ENCODE assay signal across 28 cellular contexts in genomic region chr18:51807336-51807735, GRCh38.
"Had no signal": no experiment of that assay in that cellular context is flagged by ENCODE, and none has a peak within 500 bp of the region (broad histone marks: within the 10 kb centered on the region; RNA-seq: fewer than 3 reads in every experiment).

No MANE protein-coding gene starts in this region.

- ATAC-seq: stimulated activated effector memory CD8-positive, alpha-beta T cell treated with anti-CD3 and anti-CD28 coated beads, Interleukin-12 subunit alpha, Interleukin-12 subunit beta, amount 100 ng/mL, for 72 hours; stimulated activated memory B cell treated with anti-CD40 and anti-IgM and Interleukin-4, amounts not matched to agents 10 μg/mL and 1 μg/mL and 100 μg/mL, for 72 hours; stimulated activated naive B cell treated with anti-CD40 and anti-IgM and Interleukin-4, amounts not matched to agents 10 μg/mL and 1 μg/mL and 100 μg/mL, for 72 hours; stimulated activated naive CD8-positive, alpha-beta T cell treated with anti-CD3 and anti-CD28 coated beads, Interleukin-15, amount 100 ng/mL, for 72 hours; stimulated activated naive CD8-positive, alpha-beta T cell treated with anti-CD3 and anti-CD28 coated beads, Interleukin-15, Interleukin-2, amounts not matched to agents 100 U/mL and 50 U/mL, for 24 hours; upper lobe of right lung had no signal

- H3K4me1 Mint-ChIP-seq: stimulated activated effector memory CD8-positive, alpha-beta T cell treated with anti-CD3 and anti-CD28 coated beads, Interleukin-12 subunit alpha, Interleukin-12 subunit beta, amount 100 ng/mL, for 72 hours; stimulated activated memory B cell treated with anti-CD40 and anti-IgM and Interleukin-4, amounts not matched to agents 10 μg/mL and 1 μg/mL and 100 μg/mL, for 72 hours; stimulated activated naive B cell treated with anti-CD40 and anti-IgM and Interleukin-4, amounts not matched to agents 10 μg/mL and 1 μg/mL and 100 μg/mL, for 72 hours; stimulated activated naive CD8-positive, alpha-beta T cell treated with anti-CD3 and anti-CD28 coated beads, Interleukin-15, amount 100 ng/mL, for 72 hours had no signal

- H3K27me3 Mint-ChIP-seq: stimulated activated memory B cell treated with anti-CD40 and anti-IgM and Interleukin-4, amounts not matched to agents 10 μg/mL and 1 μg/mL and 100 μg/mL, for 72 hours; stimulated activated naive B cell treated with anti-CD40 and anti-IgM and Interleukin-4, amounts not matched to agents 10 μg/mL and 1 μg/mL and 100 μg/mL, for 72 hours; stimulated activated naive CD8-positive, alpha-beta T cell treated with anti-CD3 and anti-CD28 coated beads, Interleukin-15, amount 100 ng/mL, for 72 hours; stimulated activated naive CD8-positive, alpha-beta T cell treated with anti-CD3 and anti-CD28 coated beads, Interleukin-15, Interleukin-2, amounts not matched to agents 100 ng/mL and 50 ng/mL, for 24 hours; type B pancreatic cell had no signal

- H3K36me3 ChIP-seq: stomach, suprapubic skin, thoracic aorta, thyroid gland, tibial artery, tibial nerve, transverse colon, upper lobe of left lung, upper lobe of right lung, uterus, vagina had no signal

- H3K4me3 Mint-ChIP-seq: stimulated activated effector memory CD8-positive, alpha-beta T cell treated with anti-CD3 and anti-CD28 coated beads, Interleukin-12 subunit alpha, Interleukin-12 subunit beta, amount 100 ng/mL, for 72 hours; stimulated activated memory B cell treated with anti-CD40 and anti-IgM and Interleukin-4, amounts not matched to agents 10 μg/mL and 1 μg/mL and 100 μg/mL, for 72 hours; stimulated activated naive B cell treated with anti-CD40 and anti-IgM and Interleukin-4, amounts not matched to agents 10 μg/mL and 1 μg/mL and 100 μg/mL, for 72 hours; stimulated activated naive CD8-positive, alpha-beta T cell treated with anti-CD3 and anti-CD28 coated beads, Interleukin-15, amount 100 ng/mL, for 72 hours; stimulated activated naive CD8-positive, alpha-beta T cell treated with anti-CD3 and anti-CD28 coated beads, Interleukin-15, Interleukin-2, amounts not matched to agents 100 ng/mL and 50 ng/mL, for 24 hours; type B pancreatic cell had no signal

- H3K27ac Mint-ChIP-seq: stimulated activated effector memory CD8-positive, alpha-beta T cell treated with anti-CD3 and anti-CD28 coated beads, Interleukin-12 subunit alpha, Interleukin-12 subunit beta, amount 100 ng/mL, for 72 hours; stimulated activated memory B cell treated with anti-CD40 and anti-IgM and Interleukin-4, amounts not matched to agents 10 μg/mL and 1 μg/mL and 100 μg/mL, for 72 hours; stimulated activated naive B cell treated with anti-CD40 and anti-IgM and Interleukin-4, amounts not matched to agents 10 μg/mL and 1 μg/mL and 100 μg/mL, for 72 hours; stimulated activated naive CD8-positive, alpha-beta T cell treated with anti-CD3 and anti-CD28 coated beads, Interleukin-15, amount 100 ng/mL, for 72 hours; stimulated activated naive CD8-positive, alpha-beta T cell treated with anti-CD3 and anti-CD28 coated beads, Interleukin-15, Interleukin-2, amounts not matched to agents 100 ng/mL and 50 ng/mL, for 24 hours; type B pancreatic cell had no signal

- H3K4me3 ChIP-seq: stomach, suprapubic skin, testis, thoracic aorta, thyroid gland, tibial artery, tibial nerve, transverse colon, upper lobe of left lung, upper lobe of right lung, uterus, vagina had no signal

- H3K27me3 ChIP-seq: stomach, suprapubic skin, testis, thyroid gland, tibial artery, tibial nerve, transverse colon, upper lobe of left lung, upper lobe of right lung, uterus, vagina had no signal

- H3K9me3 ChIP-seq: stomach, suprapubic skin, testis, thoracic aorta, thyroid gland, tibial artery, tibial nerve, transverse colon, upper lobe of left lung, upper lobe of right lung, uterus, vagina had no signal

- H3K9me3 Mint-ChIP-seq: stimulated activated memory B cell treated with anti-CD40 and anti-IgM and Interleukin-4, amounts not matched to agents 10 μg/mL and 1 μg/mL and 100 μg/mL, for 72 hours; stimulated activated naive CD8-positive, alpha-beta T cell treated with anti-CD3 and anti-CD28 coated beads, Interleukin-15, Interleukin-2, amounts not matched to agents 100 ng/mL and 50 ng/mL, for 24 hours; type B pancreatic cell had no signal

- H3K27ac ChIP-seq: stomach, suprapubic skin, testis, thoracic aorta, thyroid gland, tibial artery, tibial nerve, transverse colon, upper lobe of left lung, upper lobe of right lung, uterus, vagina had no signal

- DNase-seq: stimulated activated CD4-positive, alpha-beta T cell treated with anti-CD3 and anti-CD28 coated beads, Interleukin-2, amount 100 ng/mL, for 48 hours; stimulated activated CD4-positive, alpha-beta T cell treated with anti-CD3 and anti-CD28 coated beads, Interleukin-4, amount 100 ng/mL, for 1 hour; stimulated activated CD4-positive, alpha-beta T cell treated with anti-CD3 and anti-CD28 coated beads, Interleukin-4, amount 100 ng/mL, for 24 hours; stimulated activated CD4-positive, alpha-beta T cell treated with anti-CD3 and anti-CD28 coated beads, Interleukin-4, amount 100 ng/mL, for 4 hours; stimulated activated CD8-positive, alpha-beta memory T cell treated with anti-CD3 and anti-CD28 coated beads, Interleukin-4, amount 100 ng/mL, for 48 hours; stimulated activated naive B cell treated with anti-CD40 and anti-IgM and Interleukin-4, amounts not matched to agents 10 μg/mL and 1 μg/mL and 100 μg/mL, for 72 hours; stimulated activated naive CD4-positive, alpha-beta T cell; stimulated activated naive CD4-positive, alpha-beta T cell treated with Interleukin-2 at 50 U/mL for 16 hours; stimulated activated naive CD8-positive, alpha-beta T cell treated with anti-CD3 and anti-CD28 coated beads, Interleukin-15, amount 100 ng/mL, for 72 hours; stimulated activated naive CD8-positive, alpha-beta T cell treated with anti-CD3 and anti-CD28 coated beads, Interleukin-15, Interleukin-2, amounts not matched to agents 100 U/mL and 50 U/mL, for 24 hours; stomach; substantia nigra; testis; thyroid gland; tibial artery; transverse colon; trophoblast cell; upper lobe of left lung; upper lobe of right lung; uterus had no signal

- H3K4me1 ChIP-seq: stomach, suprapubic skin, testis, thyroid gland, tibial artery, tibial nerve, transverse colon, upper lobe of left lung, upper lobe of right lung, uterus, vagina had no signal

- H3K36me3 Mint-ChIP-seq: stimulated activated effector memory CD8-positive, alpha-beta T cell treated with anti-CD3 and anti-CD28 coated beads, Interleukin-12 subunit alpha, Interleukin-12 subunit beta, amount 100 ng/mL, for 72 hours; stimulated activated memory B cell treated with anti-CD40 and anti-IgM and Interleukin-4, amounts not matched to agents 10 μg/mL and 1 μg/mL and 100 μg/mL, for 72 hours; stimulated activated naive B cell treated with anti-CD40 and anti-IgM and Interleukin-4, amounts not matched to agents 10 μg/mL and 1 μg/mL and 100 μg/mL, for 72 hours; type B pancreatic cell had no signal
